ENCODE assay signal across 8 cellular contexts in the genomic region with DNA sequence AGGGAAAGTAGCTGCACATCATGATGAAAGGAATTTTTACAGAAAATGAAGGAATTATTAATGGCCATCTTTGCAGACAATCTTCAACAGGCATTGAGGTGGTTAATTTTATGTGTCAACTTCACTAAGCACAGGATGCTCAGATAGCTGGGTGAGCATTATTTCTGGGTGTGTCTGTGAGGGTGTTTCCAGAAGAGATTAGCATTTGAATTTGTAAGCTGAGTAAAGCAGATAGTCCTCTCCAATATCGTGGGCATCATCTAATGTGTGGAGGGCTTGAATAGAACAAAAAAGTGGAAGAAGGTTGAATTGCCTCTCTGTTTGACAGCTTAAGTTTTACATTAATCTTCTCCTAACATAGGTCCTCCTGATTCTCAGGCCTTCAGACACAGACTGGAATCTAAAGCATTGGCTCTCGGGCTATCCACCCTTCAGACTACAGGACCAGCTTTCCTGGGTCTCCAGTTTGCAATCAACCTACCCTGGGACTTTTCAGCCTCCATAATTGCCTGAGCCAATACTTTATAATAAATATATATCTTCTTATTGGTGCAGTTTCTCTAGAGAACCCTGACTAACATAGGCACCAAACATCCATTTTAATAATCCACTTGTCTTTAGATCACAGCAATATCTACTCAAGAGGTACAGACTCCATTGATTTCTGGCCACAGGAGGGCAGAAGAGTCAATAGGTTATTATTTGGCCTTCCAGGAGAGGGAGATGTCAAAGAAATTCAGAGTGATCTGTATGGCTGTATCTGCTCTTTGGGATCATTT. TPM values are rescaled to one million over a fixed set of nuclear protein-coding genes. Genes with fewer than 3 reads are reported as not detected.
A peak's percentile ranks its signal among the peaks of the same experiment; 100 is the strongest.
DNase-seq lines count a peak whose midpoint lies in the region; ATAC-seq and TF ChIP-seq lines count a peak whose summit lies in the region.

No MANE protein-coding gene starts in this region.

- H3K79me2 ChIP-seq in fibroblast of lung (ENCODE audit: control insufficient read depth, insufficient read depth, low read length) (no peaks in the 10 kb centered on the region), parathyroid adenoma (no peaks in the 10 kb centered on the region)

- H3K9me3 Mint-ChIP-seq in Caco-2 (ENCODE audit: unreplicated experiment) = no peaks in the 10 kb centered on the region

- DNase-seq in Caco-2 (peak; percentile 50 to 69), HL-60 (ENCODE audit: low read depth in 1 of 2, low spot score in 1 of 2) (no peak), SHP77 treated with DMSO at 0.1 percent for 48 hours (lab: John Stamatoyannopoulos, UW) (peak; percentile 60), fibroblast of lung (ENCODE audit: low read depth in 2 of 2) (peak in 1 of 2 donors; percentile 53), GDM1 (lab: John Stamatoyannopoulos, UW) (no peak)

- H3K27ac ChIP-seq in HL-60 (replicated peaks) (no peak overlapping the region), fibroblast of lung (ENCODE audit: insufficient read depth, low read length) (no peak overlapping the region), parathyroid adenoma (no peak overlapping the region)

- no peak overlapping the region for H3K4me3 Mint-ChIP-seq in Caco-2 (ENCODE audit: unreplicated experiment)

- TF ChIP-seq CTCF in Caco-2 (IDR thresholded peaks at IDR 0.05; ENCODE audit: insufficient read depth in 1 of 2, low read depth in 1 of 2, low read length in 1 of 2, severe bottlenecking in 1 of 2, unreplicated experiment in 1 of 2) (peak; percentile 72 to 79), HL-60 (IDR thresholded peaks at IDR 0.05; ENCODE audit: insufficient read depth, low read length) (peak; percentile 18), fibroblast of lung (conservative IDR thresholded peaks at IDR 0.05 in 1 of 2, IDR thresholded peaks at IDR 0.05 in 1 of 2; ENCODE audit: low read depth in 1 of 2, low read length in 2 of 2) (peak; percentile 30 to 42), parathyroid adenoma (IDR thresholded peaks at IDR 0.05) (peak; percentile 50)

- CTCF ChIA-PET in Caco-2 (lab: Charles Lee) = interaction anchor here (0.9 to 4.5 kb wide), 3 partner anchors 111 to 134 kb away, joined by 3 to 48 read pairs (median 6); no protein-coding TSS in a partner anchor

- H3K4me2 ChIP-seq in fibroblast of lung (ENCODE audit: extremely low read depth, insufficient read depth, low read length) (no peak overlapping the region), parathyroid adenoma (ENCODE audit: low read length) (no peak overlapping the region)

- no peaks in the 10 kb centered on the region for H3K36me3 Mint-ChIP-seq in Caco-2 (ENCODE audit: insufficient read depth, unreplicated experiment)

- intact Hi-C loops in Caco-2 (cut with micrococcal nuclease; ENCODE audit: unreplicated experiment) = loop anchor here (1.0 to 5.0 kb wide), 6 partner anchors 100 to 354 kb away; no protein-coding TSS in a partner anchor

- no TSS peak for BruUV-seq in Caco-2 (replicated peaks; lab: Mats Ljungman, UMichigan)

- H3K9ac ChIP-seq in fibroblast of lung (ENCODE audit: insufficient read depth, low read length) (no peak overlapping the region), parathyroid adenoma (no peak overlapping the region)

- H3K4me3 ChIP-seq in Caco-2 (ENCODE audit: low read depth, low read length) (no peak overlapping the region), HL-60 (replicated peaks; ENCODE audit: insufficient read depth, low read length) (no peak overlapping the region), fibroblast of lung (replicated peaks in 1 of 4; ENCODE audit: control extremely low read depth in 1 of 4, insufficient read depth in 1 of 4, low read depth in 3 of 4, low read length in 4 of 4) (no peak overlapping the region), parathyroid adenoma (ENCODE audit: low read depth, low read length) (no peak overlapping the region)

- H3K27me3 Mint-ChIP-seq in Caco-2 (ENCODE audit: insufficient read depth, unreplicated experiment) = no peaks in the 10 kb centered on the region

- H3K4me1 ChIP-seq in Caco-2 (peaks cover 13% of the 10 kb centered on the region; the same call in 1 of the 2 replicates), fibroblast of lung (ENCODE audit: control insufficient read depth, extremely low read depth, insufficient read depth, low read length) (peaks cover 7% of the 10 kb centered on the region), parathyroid adenoma (no peaks in the 10 kb centered on the region)

- H3K4me1 Mint-ChIP-seq in Caco-2 (ENCODE audit: low read depth, unreplicated experiment) = peaks cover 12% of the 10 kb centered on the region

- ATAC-seq in GM18861 (IDR thresholded peaks at IDR 0.05; ENCODE audit: unreplicated experiment) (peak; percentile 83), HG02571 (IDR thresholded peaks at IDR 0.05; ENCODE audit: unreplicated experiment) (no peak)

- H3K9me3 ChIP-seq in Caco-2 (no peaks in the 10 kb centered on the region), fibroblast of lung (ENCODE audit: control insufficient read depth, insufficient read depth, low read depth, low read length) (no peaks in the 10 kb centered on the region), parathyroid adenoma (ENCODE audit: control insufficient read depth, low read length) (no peaks in the 10 kb centered on the region)

- no peaks in the 10 kb centered on the region for H3K36me3 ChIP-seq in Caco-2 (ENCODE audit: control insufficient read depth, insufficient read depth, low read length)
- no peaks in the 10 kb centered on the region for H3K36me3 ChIP-seq in fibroblast of lung (ENCODE audit: control insufficient read depth, insufficient read depth, low read length)
- no peaks in the 10 kb centered on the region for H3K36me3 ChIP-seq in parathyroid adenoma (ENCODE audit: control insufficient read depth, insufficient read depth, low read length)

- H4K20me1 ChIP-seq in fibroblast of lung (ENCODE audit: control insufficient read depth, extremely low read depth, insufficient read depth, low read length) = no peaks in the 10 kb centered on the region

- H3K27ac Mint-ChIP-seq in Caco-2 (ENCODE audit: unreplicated experiment) = no peak overlapping the region

- H2AFZ ChIP-seq in fibroblast of lung (ENCODE audit: low read length) = no peak overlapping the region
- no peak overlapping the region for H2AFZ ChIP-seq in parathyroid adenoma

- POLR2A ChIA-PET in Caco-2 (lab: Charles Lee) = no interaction called here

- no peaks in the 10 kb centered on the region for H3K27me3 ChIP-seq in Caco-2 (replicated peaks; ENCODE audit: control insufficient read depth, insufficient read depth, low read length)
- no peaks in the 10 kb centered on the region for H3K27me3 ChIP-seq in HL-60 (ENCODE audit: insufficient read depth, poor library complexity, severe bottlenecking)
- no peaks in the 10 kb centered on the region for H3K27me3 ChIP-seq in fibroblast of lung (ENCODE audit: control insufficient read depth, insufficient read depth, low read length)
- H3K27me3 ChIP-seq in parathyroid adenoma (ENCODE audit: control insufficient read depth, insufficient read depth, low read length) = no peaks in the 10 kb centered on the region

RNA-seq across cellular contexts. Expression of gene CRPPA, which starts 10.5 kb away (rescaled TPM):
- 7.3 and 7.9 TPM in 2 replicates for total RNA-seq in Caco-2 (2022)
- 1.0 and 1.5 TPM in 2 replicates for total RNA-seq in fibroblast of lung
- 1.0 and 1.1 TPM in 2 replicates for polyA plus RNA-seq in fibroblast of lung
- 0.84 and 0.91 TPM in 2 replicates for polyA plus RNA-seq in fibroblast of lung (2012)
- polyA minus RNA-seq in fibroblast of lung (ENCODE audit: low replicate concordance) = 0.31 and 0.37 TPM in 2 replicates

RNA-seq across cellular contexts. Expression of gene SOSTDC1, which starts 33.7 kb away (rescaled TPM):
- total RNA-seq in Caco-2 (2022) (8.1 and 8.4 TPM in 2 replicates), fibroblast of lung (under 0.01 TPM in 1 of 2 replicates, not detected in the other)
- 0.05 and 0.07 TPM in 2 replicates for polyA plus RNA-seq in fibroblast of lung
- polyA plus RNA-seq in fibroblast of lung (2012) = 0.07 TPM in 1 of 2 replicates, not detected in the other
- polyA minus RNA-seq in fibroblast of lung (ENCODE audit: low replicate concordance) = not detected in 2 replicates

Comparison
In these comparisons a context has a peak if more than half of its experiments do, and no peak if none do; other contexts are left out.
1. DNase-seq: peak in Caco-2 (2 of 2) and SHP77 treated with DMSO at 0.1 percent for 48 hours (single experiment); none in HL-60 (0 of 2) and GDM1 (single experiment).
2. CTCF ChIP-seq: peak in every context shown above with its lines; median percentile 76 in Caco-2; 50 in parathyroid adenoma; 36 in fibroblast of lung; 18 in HL-60.